Comparison of ENCODE assay signal across 8 cellular contexts in the genomic region with DNA sequence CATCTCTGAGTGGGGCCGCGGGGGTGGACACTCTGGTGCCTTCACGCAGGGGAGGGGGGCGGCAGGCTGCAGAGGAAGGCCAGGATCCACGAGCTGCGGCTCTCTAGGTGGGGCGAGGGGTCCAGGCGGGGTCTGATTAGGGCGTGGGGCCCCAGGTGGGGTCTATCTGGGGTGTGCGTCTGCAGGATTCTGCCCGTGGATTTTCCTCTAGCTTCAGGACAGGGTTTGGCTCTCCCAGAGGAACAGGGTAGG. TPM values are rescaled to one million over a fixed set of nuclear protein-coding genes. Genes with fewer than 3 reads are reported as not detected.
A peak's percentile ranks its signal among the peaks of the same experiment; 100 is the strongest.
DNase-seq lines count a peak whose midpoint lies in the region; ATAC-seq and TF ChIP-seq lines count a peak whose summit lies in the region.

No MANE protein-coding gene starts in this region.

- H3K9ac ChIP-seq in SK-N-SH, result peak overlapping the region; percentile 53

- no peak for TF ChIP-seq EP300 in SK-N-SH (IDR thresholded peaks at IDR 0.05; ENCODE audit: borderline replicate concordance in 1 of 2, low read depth in 1 of 2, low read length in 1 of 2)

- peak overlapping the region; percentile 74 for H3K4me3 Mint-ChIP-seq in glutamatergic neuron (ENCODE audit: unreplicated experiment)

- no peaks in the 10 kb centered on the region for H3K9me3 ChIP-seq in SK-N-SH

- H3K9me3 Mint-ChIP-seq in glutamatergic neuron (ENCODE audit: unreplicated experiment), result peaks cover 3% of the 10 kb centered on the region

- no peak for TF ChIP-seq CTCF in SK-N-SH (IDR thresholded peaks at IDR 0.05)
- TF ChIP-seq CTCF in glutamatergic neuron (IDR thresholded peaks at IDR 0.05; ENCODE audit: partially characterized antibody, unreplicated experiment), result no peak
- no peak for TF ChIP-seq CTCF in retinal pigment epithelial cell (conservative IDR thresholded peaks at IDR 0.05; ENCODE audit: low read depth, low read length)

- 12% methylated on average over 7 of the region's 11 CpGs for WGBS in SK-N-SH (ENCODE audit: low lambda C conversion rate)

- peaks cover 8% of the 10 kb centered on the region; the same call in 1 of the 2 replicates for H4K20me1 ChIP-seq in SK-N-SH (ENCODE audit: insufficient read depth)

- ATAC-seq in GM19455 (IDR thresholded peaks at IDR 0.05; ENCODE audit: unreplicated experiment), result peak; percentile 3

- H3K27me3 Mint-ChIP-seq in glutamatergic neuron (ENCODE audit: unreplicated experiment), result peaks cover 8% of the 10 kb centered on the region

- peaks cover 11% of the 10 kb centered on the region for H3K79me2 ChIP-seq in SK-N-SH (ENCODE audit: insufficient read depth)

- no peak overlapping the region for H3K27ac Mint-ChIP-seq in glutamatergic neuron (ENCODE audit: unreplicated experiment)

- CTCF ChIA-PET in SK-N-SH (lab: Yijun Ruan, JAX), result interaction anchor here (0.9 to 2.8 kb wide), 2 partner anchors 34 to 217 kb away, joined by 3 to 11 read pairs; no protein-coding TSS in a partner anchor

- peak overlapping the region in 1 of 2 experiments; percentile 35; a peak in 1 of 4 replicates for H3K27ac ChIP-seq in SK-N-SH (ENCODE audit: low read depth in 2 of 2, low read length in 1 of 2)

- no peak for TF ChIP-seq RAD21 in SK-N-SH (IDR thresholded peaks at IDR 0.05; ENCODE audit: low read length)

- H3K36me3 Mint-ChIP-seq in glutamatergic neuron (ENCODE audit: unreplicated experiment), result no peaks in the 10 kb centered on the region

- peak overlapping the region; percentile 63 to 68 for H3K4me3 ChIP-seq in SK-N-SH (ENCODE audit: low read depth in 2 of 2, low read length in 1 of 2)
- peak overlapping the region; percentile 68 for H3K4me3 ChIP-seq in retinal pigment epithelial cell (ENCODE audit: low read length)

- peak overlapping the region; percentile 90 for H3K4me2 ChIP-seq in SK-N-SH

- peaks cover 9% of the 10 kb centered on the region for H3K4me1 Mint-ChIP-seq in glutamatergic neuron (ENCODE audit: low read depth, unreplicated experiment)

- no peaks in the 10 kb centered on the region for H3K9me2 ChIP-seq in SK-N-SH

- DNase-seq in SK-N-SH (no peak), glutamatergic neuron (no peak), retinal pigment epithelial cell (ENCODE audit: low read depth) (no peak), islet precursor cell (no peak), NCI-H146 (lab: John Stamatoyannopoulos, UW) (no peak), NCI-H146 treated with DMSO at 0.1 percent for 48 hours (lab: John Stamatoyannopoulos, UW; ENCODE audit: unreplicated experiment) (no peak), NCI-H345 (lab: John Stamatoyannopoulos, UW) (no peak)

- no peaks in the 10 kb centered on the region for H3K27me3 ChIP-seq in SK-N-SH (ENCODE audit: insufficient read depth)

- POLR2A ChIA-PET in SK-N-SH (lab: Yijun Ruan, JAX), result no interaction called here

- no peaks in the 10 kb centered on the region for H3F3A ChIP-seq in SK-N-SH (replicated peaks; ENCODE audit: insufficient read depth)

- H3K36me3 ChIP-seq in SK-N-SH (replicated peaks in 1 of 2; ENCODE audit: control insufficient read depth in 1 of 2, insufficient read depth in 2 of 2, low read length in 1 of 2), result peaks cover 5 to 26% of the 10 kb centered on the region in 2 experiments

- 0 out of 2 replicates have a peak overlapping the region, but pooled peaks have one; percentile 68 for H2AFZ ChIP-seq in SK-N-SH (ENCODE audit: low read depth)

- H3K4me1 ChIP-seq in SK-N-SH (ENCODE audit: control insufficient read depth in 1 of 2, insufficient read depth in 2 of 2, low read depth in 1 of 2, low read length in 1 of 2), result peaks cover 8 to 26% of the 10 kb centered on the region in 2 experiments; a peak in 3 of 4 replicates

TF ChIP-seq in SK-N-SH, 30 proteins besides CTCF, POLR2A, EP300 and RAD21:
- no peak for TF ChIP-seq NRF1 (IDR thresholded peaks at IDR 0.05; ENCODE audit: low read depth, low read length)

RNA-seq across cellular contexts. Expression of gene JMJD4, which starts 6.3 kb away (rescaled TPM):
- 15.0 and 16.6 TPM in 2 replicates for polyA plus RNA-seq in SK-N-SH (2012; rRNA removed)
- 5.9 and 11.5 TPM in 2 replicates for polyA plus RNA-seq in SK-N-SH (2012; cell fraction: cytosol; rRNA removed)
- polyA plus RNA-seq in SK-N-SH (2012; cell fraction: nucleus; rRNA removed), result 24.2 and 29.6 TPM in 2 replicates
- total RNA-seq in glutamatergic neuron (ENCODE audit: unreplicated experiment), result 26.6 TPM

RNA-seq across cellular contexts. Expression of gene SNAP47, which starts 6.4 kb away (rescaled TPM):
- polyA plus RNA-seq in SK-N-SH (2012; rRNA removed), result 44.0 and 45.6 TPM in 2 replicates
- polyA plus RNA-seq in SK-N-SH (2012; cell fraction: cytosol; rRNA removed), result 41.0 and 45.9 TPM in 2 replicates
- 32.7 and 40.3 TPM in 2 replicates for polyA plus RNA-seq in SK-N-SH (2012; cell fraction: nucleus; rRNA removed)
- 34.0 TPM for total RNA-seq in glutamatergic neuron (ENCODE audit: unreplicated experiment)
